Comparison of ENCODE assay signal across 35 cellular contexts in genomic region chr6:40169878-40170277, GRCh38.
"Had no signal": no experiment of that assay in that cellular context is flagged by ENCODE, and none has a peak within 500 bp of the region (broad histone marks: within the 10 kb centered on the region; RNA-seq: fewer than 3 reads in every experiment).

No MANE protein-coding gene starts in this region.

- H3K4me1 ChIP-seq: adrenal gland, breast epithelium had no signal

- H3K27ac Mint-ChIP-seq: activated B cell treated with CpG ODN at 0.5 μM for 24 hours; activated CD4-positive, alpha-beta memory T cell treated with anti-CD3 and anti-CD28 coated beads for 36 hours; activated CD4-positive, alpha-beta T cell treated with anti-CD3 and anti-CD28 coated beads, Interleukin-2, amount 10 ng/mL, durations not matched to agents 24 days and 14 days; activated CD8-positive, alpha-beta T cell treated with anti-CD3 and anti-CD28 coated beads for 36 hours; activated naive CD4-positive, alpha-beta T cell treated with anti-CD3 and anti-CD28 coated beads for 36 hours; activated naive CD4-positive, alpha-beta T cell treated with anti-CD3 and anti-CD28 coated beads, Interleukin-2, amount 50 U/mL, for 72 hours; activated naive CD8-positive, alpha-beta T cell treated with anti-CD3 and anti-CD28 coated beads for 36 hours; activated T-cell treated with anti-CD3 and anti-CD28 coated beads, Interleukin-2, amount 50 U/mL, for 72 hours; activated T-helper 1 cell treated with anti-CD3 and anti-CD28 coated beads, Interleukin-12 subunit alpha, Interleukin-12 subunit beta, Interleukin-2, Interleukin-4 antibody, amounts not matched to agents 30 ng/mL and 10 ng/mL and 1 ng/mL, durations not matched to agents 14 hours and 24 hours and 36 hours; activated T-helper 17 cell treated with anti-CD3 and anti-CD28 coated beads, Interleukin-2, amount 50 U/mL, for 72 hours; T-helper 1 cell treated with Interleukin-12 subunit alpha and Interleukin-12 subunit beta and Interleukin-4 antibody, amounts not matched to agents 30 μg/mL and 1 μg/mL, for 36 hours; T-helper 2 cell treated with Interferon-gamma antibody and Interleukin-4, amounts not matched to agents 5 μg/mL and 100 μg/mL, for 36 hours had no signal

- H3K27me3 ChIP-seq: body of pancreas, brain microvascular endothelial cell, breast epithelium had no signal

- H3K4me1 Mint-ChIP-seq: activated B cell treated with CpG ODN at 0.5 μM for 24 hours; activated CD4-positive, alpha-beta T cell treated with anti-CD3 and anti-CD28 coated beads, Interleukin-2, amount 10 ng/mL, durations not matched to agents 24 days and 14 days; activated naive CD8-positive, alpha-beta T cell treated with anti-CD3 and anti-CD28 coated beads for 36 hours; activated T-helper 17 cell treated with anti-CD3 and anti-CD28 coated beads, Interleukin-2, amount 50 U/mL, for 72 hours had no signal

- H3K36me3 Mint-ChIP-seq: activated CD4-positive, alpha-beta memory T cell treated with anti-CD3 and anti-CD28 coated beads for 36 hours; activated naive CD4-positive, alpha-beta T cell treated with anti-CD3 and anti-CD28 coated beads, Interleukin-2, amount 50 U/mL, for 72 hours; activated naive CD8-positive, alpha-beta T cell treated with anti-CD3 and anti-CD28 coated beads for 36 hours had no signal

- H3K27me3 Mint-ChIP-seq: activated CD4-positive, alpha-beta memory T cell treated with anti-CD3 and anti-CD28 coated beads for 36 hours had no signal

- DNase-seq: activated B cell treated with CpG ODN at 0.5 μM for 24 hours; activated CD4-positive, alpha-beta memory T cell treated with anti-CD3 and anti-CD28 coated beads for 36 hours; activated CD4-positive, alpha-beta T cell treated with anti-CD3 and anti-CD28 coated beads for 4 hours; activated CD4-positive, alpha-beta T cell treated with anti-CD3 and anti-CD28 coated beads, Interleukin-2, amount 10 ng/mL, durations not matched to agents 24 days and 14 days; activated CD4-positive, alpha-beta T cell treated with anti-CD3 and anti-CD28 coated beads, Interleukin-2, amount 50 U/mL, for 1 hour; activated CD4-positive, alpha-beta T cell treated with anti-CD3 and anti-CD28 coated beads, Interleukin-2, amount 50 U/mL, for 4 hours; activated CD4-positive, CD25-positive, alpha-beta regulatory T cell treated with anti-CD3 and anti-CD28 coated beads, Interleukin-2, amount 50 U/mL, for 72 hours; activated CD8-positive, alpha-beta memory T cell treated with anti-CD3 and anti-CD28 coated beads, Interleukin-2, amount 50 U/mL, for 4 hours; activated CD8-positive, alpha-beta T cell treated with anti-CD3 and anti-CD28 coated beads for 36 hours; activated effector memory CD4-positive, alpha-beta T cell treated with anti-CD3 and anti-CD28 coated beads, Interleukin-2, amount 50 U/mL, for 16 hours; activated gamma-delta T cell treated with Interleukin-2 at 50 U/mL for 16 hours; activated naive CD4-positive, alpha-beta T cell; activated naive CD4-positive, alpha-beta T cell treated with anti-CD3 and anti-CD28 coated beads for 36 hours; activated naive CD4-positive, alpha-beta T cell treated with anti-CD3 and anti-CD28 coated beads, Interleukin-2, amount 50 U/mL, for 16 hours; activated naive CD8-positive, alpha-beta T cell treated with anti-CD3 and anti-CD28 coated beads for 36 hours; activated T-cell treated with anti-CD3 and anti-CD28 coated beads for 4 hours; activated T-cell treated with anti-CD3 and anti-CD28 coated beads, Interleukin-2, amount 50 U/mL, for 1 hour; activated T-cell treated with anti-CD3 and anti-CD28 coated beads, Interleukin-2, amount 50 U/mL, for 4 hours; activated T-cell treated with anti-CD3 and anti-CD28 coated beads, Interleukin-2, amount 50 U/mL, for 72 hours; adrenal gland; amniotic stem cell; aorta; body of pancreas; brain microvascular endothelial cell; central memory CD4-positive, alpha-beta T cell; T-helper 1 cell; T-helper 2 cell; T-helper 9 cell had no signal

- ATAC-seq: activated CD8-positive, alpha-beta T cell treated with anti-CD3 and anti-CD28 coated beads for 36 hours; activated naive CD4-positive, alpha-beta T cell treated with anti-CD3 and anti-CD28 coated beads, Interleukin-2, amount 50 U/mL, for 72 hours; activated T-cell treated with anti-CD3 and anti-CD28 coated beads, Interleukin-2, amount 50 U/mL, for 4 hours; activated T-cell treated with anti-CD3 and anti-CD28 coated beads, Interleukin-2, amount 50 U/mL, for 72 hours; activated T-helper 17 cell treated with anti-CD3 and anti-CD28 coated beads, Interleukin-2, amount 50 U/mL, for 72 hours; body of pancreas had no signal

- H3K36me3 ChIP-seq: adrenal gland, brain microvascular endothelial cell, breast epithelium had no signal

- H3K4me3 Mint-ChIP-seq: activated B cell treated with CpG ODN at 0.5 μM for 24 hours; activated CD4-positive, alpha-beta memory T cell treated with anti-CD3 and anti-CD28 coated beads for 36 hours; activated CD4-positive, alpha-beta T cell treated with anti-CD3 and anti-CD28 coated beads, Interleukin-2, amount 10 ng/mL, durations not matched to agents 24 days and 14 days; activated CD8-positive, alpha-beta T cell treated with anti-CD3 and anti-CD28 coated beads for 36 hours; activated naive CD4-positive, alpha-beta T cell treated with anti-CD3 and anti-CD28 coated beads for 36 hours; activated naive CD8-positive, alpha-beta T cell treated with anti-CD3 and anti-CD28 coated beads for 36 hours; activated T-cell treated with anti-CD3 and anti-CD28 coated beads, Interleukin-2, amount 50 U/mL, for 4 hours; activated T-cell treated with anti-CD3 and anti-CD28 coated beads, Interleukin-2, amount 50 U/mL, for 72 hours; activated T-helper 1 cell treated with anti-CD3 and anti-CD28 coated beads, Interleukin-12 subunit alpha, Interleukin-12 subunit beta, Interleukin-2, Interleukin-4 antibody, amounts not matched to agents 30 ng/mL and 10 ng/mL and 1 ng/mL, durations not matched to agents 14 hours and 24 hours and 36 hours; activated T-helper 17 cell treated with anti-CD3 and anti-CD28 coated beads, Interleukin-2, amount 50 U/mL, for 72 hours; T-helper 1 cell treated with Interleukin-12 subunit alpha and Interleukin-12 subunit beta and Interleukin-4 antibody, amounts not matched to agents 30 μg/mL and 1 μg/mL, for 36 hours; T-helper 2 cell treated with Interferon-gamma antibody and Interleukin-4, amounts not matched to agents 5 μg/mL and 100 μg/mL, for 36 hours had no signal

- H3K4me3 ChIP-seq: adrenal gland, body of pancreas, breast epithelium had no signal

- H3K9me3 Mint-ChIP-seq: activated B cell treated with CpG ODN at 0.5 μM for 24 hours; activated CD4-positive, alpha-beta memory T cell treated with anti-CD3 and anti-CD28 coated beads for 36 hours; activated CD4-positive, alpha-beta T cell treated with anti-CD3 and anti-CD28 coated beads, Interleukin-2, amount 10 ng/mL, durations not matched to agents 24 days and 14 days; activated CD8-positive, alpha-beta T cell treated with anti-CD3 and anti-CD28 coated beads for 36 hours; activated naive CD4-positive, alpha-beta T cell treated with anti-CD3 and anti-CD28 coated beads for 36 hours; activated naive CD4-positive, alpha-beta T cell treated with anti-CD3 and anti-CD28 coated beads, Interleukin-2, amount 50 U/mL, for 72 hours; activated naive CD8-positive, alpha-beta T cell treated with anti-CD3 and anti-CD28 coated beads for 36 hours; activated T-cell treated with anti-CD3 and anti-CD28 coated beads, Interleukin-2, amount 50 U/mL, for 4 hours; activated T-cell treated with anti-CD3 and anti-CD28 coated beads, Interleukin-2, amount 50 U/mL, for 72 hours; activated T-helper 1 cell treated with anti-CD3 and anti-CD28 coated beads, Interleukin-12 subunit alpha, Interleukin-12 subunit beta, Interleukin-2, Interleukin-4 antibody, amounts not matched to agents 30 ng/mL and 10 ng/mL and 1 ng/mL, durations not matched to agents 14 hours and 24 hours and 36 hours; activated T-helper 17 cell treated with anti-CD3 and anti-CD28 coated beads, Interleukin-2, amount 50 U/mL, for 72 hours; T-helper 1 cell treated with Interleukin-12 subunit alpha and Interleukin-12 subunit beta and Interleukin-4 antibody, amounts not matched to agents 30 μg/mL and 1 μg/mL, for 36 hours; T-helper 2 cell treated with Interferon-gamma antibody and Interleukin-4, amounts not matched to agents 5 μg/mL and 100 μg/mL, for 36 hours had no signal

- H3K27ac ChIP-seq: adrenal gland, body of pancreas, brain microvascular endothelial cell, breast epithelium, VCaP had no signal

- H3K9me3 ChIP-seq: adrenal gland, body of pancreas, breast epithelium had no signal
